ENCODE assay signal across 36 cellular contexts in the genomic region with DNA sequence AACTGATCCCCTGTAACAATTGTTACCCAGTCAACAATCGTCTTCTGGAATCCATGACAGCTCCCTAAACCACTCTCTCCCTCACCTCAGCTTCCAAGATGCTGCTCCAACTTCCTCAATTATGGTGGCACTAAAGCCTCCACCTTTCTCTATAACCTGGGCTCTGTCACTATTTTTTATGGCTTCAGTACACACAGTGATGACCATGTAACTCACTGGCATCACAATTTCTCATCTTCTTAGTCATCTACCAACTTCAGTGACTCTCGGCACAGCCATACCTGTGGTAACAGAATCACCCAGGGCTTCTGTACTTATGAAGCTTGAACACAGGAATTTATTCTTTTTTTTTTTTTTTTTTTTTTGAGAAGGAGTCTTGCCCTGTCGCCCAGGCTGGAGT. TPM values are rescaled to one million over a fixed set of nuclear protein-coding genes. Genes with fewer than 3 reads are reported as not detected.
"Had no signal": no experiment of that assay in that cellular context is flagged by ENCODE, and none has a peak within 500 bp of the region (broad histone marks: within the 10 kb centered on the region; RNA-seq: fewer than 3 reads in every experiment).

No MANE protein-coding gene starts in this region.

- H3K4me3 ChIP-seq: adrenal gland, body of pancreas, cardiac muscle cell had no signal

- H3K9me3 ChIP-seq: adrenal gland, body of pancreas had no signal

- H3K4me1 ChIP-seq: adrenal gland, body of pancreas had no signal

- H3K27me3 ChIP-seq: adrenal gland, body of pancreas, brain microvascular endothelial cell, cardiac muscle cell had no signal

- ATAC-seq: activated CD8-positive, alpha-beta T cell treated with anti-CD3 and anti-CD28 coated beads for 36 hours; activated naive CD4-positive, alpha-beta T cell treated with anti-CD3 and anti-CD28 coated beads, Interleukin-2, amount 50 U/mL, for 72 hours; activated T-cell treated with anti-CD3 and anti-CD28 coated beads, Interleukin-2, amount 50 U/mL, for 4 hours; activated T-cell treated with anti-CD3 and anti-CD28 coated beads, Interleukin-2, amount 50 U/mL, for 72 hours; activated T-helper 17 cell treated with anti-CD3 and anti-CD28 coated beads, Interleukin-2, amount 50 U/mL, for 72 hours; body of pancreas had no signal

- H3K36me3 ChIP-seq: adrenal gland, brain microvascular endothelial cell, cardiac muscle cell had no signal

- H3K27ac ChIP-seq: adrenal gland, body of pancreas, brain microvascular endothelial cell, cardiac muscle cell, VCaP had no signal

- DNase-seq: activated B cell treated with CpG ODN at 0.5 μM for 24 hours; activated CD4-positive, alpha-beta memory T cell treated with anti-CD3 and anti-CD28 coated beads for 36 hours; activated CD4-positive, alpha-beta T cell treated with anti-CD3 and anti-CD28 coated beads for 4 hours; activated CD4-positive, alpha-beta T cell treated with anti-CD3 and anti-CD28 coated beads, Interleukin-2, amount 10 ng/mL, durations not matched to agents 24 days and 14 days; activated CD4-positive, alpha-beta T cell treated with anti-CD3 and anti-CD28 coated beads, Interleukin-2, amount 50 U/mL, for 1 hour; activated CD4-positive, alpha-beta T cell treated with anti-CD3 and anti-CD28 coated beads, Interleukin-2, amount 50 U/mL, for 4 hours; activated CD4-positive, CD25-positive, alpha-beta regulatory T cell treated with anti-CD3 and anti-CD28 coated beads, Interleukin-2, amount 50 U/mL, for 72 hours; activated CD8-positive, alpha-beta memory T cell treated with anti-CD3 and anti-CD28 coated beads, Interleukin-2, amount 50 U/mL, for 4 hours; activated CD8-positive, alpha-beta T cell treated with anti-CD3 and anti-CD28 coated beads for 36 hours; activated effector memory CD4-positive, alpha-beta T cell treated with anti-CD3 and anti-CD28 coated beads, Interleukin-2, amount 50 U/mL, for 16 hours; activated gamma-delta T cell treated with Interleukin-2 at 50 U/mL for 16 hours; activated naive CD4-positive, alpha-beta T cell; activated naive CD4-positive, alpha-beta T cell treated with anti-CD3 and anti-CD28 coated beads for 36 hours; activated naive CD4-positive, alpha-beta T cell treated with anti-CD3 and anti-CD28 coated beads, Interleukin-2, amount 50 U/mL, for 16 hours; activated naive CD8-positive, alpha-beta T cell treated with anti-CD3 and anti-CD28 coated beads for 36 hours; activated T-cell treated with anti-CD3 and anti-CD28 coated beads for 4 hours; activated T-cell treated with anti-CD3 and anti-CD28 coated beads, Interleukin-2, amount 50 U/mL, for 1 hour; activated T-cell treated with anti-CD3 and anti-CD28 coated beads, Interleukin-2, amount 50 U/mL, for 4 hours; activated T-cell treated with anti-CD3 and anti-CD28 coated beads, Interleukin-2, amount 50 U/mL, for 72 hours; adrenal gland; amniotic stem cell; aorta; body of pancreas; brain microvascular endothelial cell; caudate nucleus; cerebellar nuclear complex; T-helper 1 cell; T-helper 2 cell; T-helper 9 cell had no signal

RNA-seq across cellular contexts. Expression of a gene that starts 32.0 kb away (rescaled TPM):
- total RNA-seq: activated B cell treated with CpG ODN at 0.5 μM for 24 hours; activated CD4-positive, alpha-beta memory T cell treated with anti-CD3 and anti-CD28 coated beads for 36 hours; activated CD4-positive, alpha-beta T cell treated with anti-CD3 and anti-CD28 coated beads, Interleukin-2, amount 10 ng/mL, durations not matched to agents 24 days and 14 days; activated CD8-positive, alpha-beta memory T cell treated with anti-CD3 and anti-CD28 coated beads for 36 hours; activated CD8-positive, alpha-beta T cell treated with anti-CD3 and anti-CD28 coated beads for 36 hours; activated naive CD4-positive, alpha-beta T cell treated with anti-CD3 and anti-CD28 coated beads for 36 hours; activated naive CD4-positive, alpha-beta T cell treated with anti-CD3 and anti-CD28 coated beads, Interleukin-2, amount 50 U/mL, for 72 hours; activated naive CD8-positive, alpha-beta T cell treated with anti-CD3 and anti-CD28 coated beads for 36 hours; activated T-cell treated with anti-CD3 and anti-CD28 coated beads, Interleukin-2, amount 50 U/mL, for 72 hours; activated T-helper 1 cell treated with anti-CD3 and anti-CD28 coated beads, Interleukin-12 subunit alpha, Interleukin-12 subunit beta, Interleukin-2, Interleukin-4 antibody, amounts not matched to agents 30 ng/mL and 10 ng/mL and 1 ng/mL, durations not matched to agents 14 hours and 24 hours and 36 hours; activated T-helper 17 cell treated with anti-CD3 and anti-CD28 coated beads, Interleukin-2, amount 50 U/mL, for 72 hours; bronchial epithelial cell had no signal
